13 cellular contexts compared by ENCODE assay signal in genomic region chr5:132873119-132873929, GRCh38. TPM values are rescaled to one million over a fixed set of nuclear protein-coding genes. Genes with fewer than 3 reads are reported as not detected.
DNase-seq lines count a peak whose midpoint lies in the region; ATAC-seq and TF ChIP-seq lines count a peak whose summit lies in the region.
"Had no signal": no experiment of that assay in that cellular context is flagged by ENCODE, and none has a peak within 500 bp of the region (broad histone marks: within the 10 kb centered on the region; RNA-seq: fewer than 3 reads in every experiment).

A gene with protein sequence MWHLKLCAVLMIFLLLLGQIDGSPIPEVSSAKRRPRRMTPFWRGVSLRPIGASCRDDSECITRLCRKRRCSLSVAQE (plus strand): TSS chr5:132873668. CDS start chr5:132873695, 27 bp downstream.

- no peak for DNase-seq in activated naive CD4-positive, alpha-beta T cell treated with anti-CD3 and anti-CD28 coated beads, Interleukin-2, amount 50 U/mL, for 72 hours (ENCODE audit: low spot score in 2 of 2)
- no peak for DNase-seq in activated naive CD4-positive, alpha-beta T cell treated with anti-CD3 and anti-CD28 coated beads for 36 hours
- no peak for DNase-seq in endothelial cell (ENCODE audit: low spot score)
- no peak for DNase-seq in mesothelial cell of epicardium (ENCODE audit: low spot score in 2 of 2, unreplicated experiment in 2 of 2)
- no peak for DNase-seq in type B pancreatic cell (ENCODE audit: extremely low spot score, unreplicated experiment)
- no peak for DNase-seq in GM19238 (ENCODE audit: insufficient read length, low spot score)
- no peak for DNase-seq in glutamatergic neuron
- DNase-seq in GM10266 (ENCODE audit: extremely low spot score): no peak
- DNase-seq: activated CD4-positive, alpha-beta T cell treated with anti-CD3 and anti-CD28 coated beads, Interleukin-2, amount 50 U/mL, for 1 hour; effector memory CD4-positive, alpha-beta T cell; NCI-H774; SK-N-SH had no signal

- intact Hi-C loops in activated naive CD4-positive, alpha-beta T cell treated with anti-CD3 and anti-CD28 coated beads for 36 hours (cut with micrococcal nuclease): no loop called here

- H3K27ac Mint-ChIP-seq in activated naive CD4-positive, alpha-beta T cell treated with anti-CD3 and anti-CD28 coated beads, Interleukin-2, amount 50 U/mL, for 72 hours: peak within 1 kb of the TSS; percentile 39 to 50
- no peak within 1 kb of the TSS for H3K27ac Mint-ChIP-seq in activated naive CD4-positive, alpha-beta T cell treated with anti-CD3 and anti-CD28 coated beads for 36 hours
- H3K27ac Mint-ChIP-seq in endothelial cell (ENCODE audit: unreplicated experiment) (peak within 1 kb of the TSS; percentile 78), mesothelial cell of epicardium (peak within 1 kb of the TSS; percentile 4), type B pancreatic cell (peak within 1 kb of the TSS; percentile 86), glutamatergic neuron (ENCODE audit: unreplicated experiment) (no peak within 1 kb of the TSS)

- no peak for ATAC-seq in activated naive CD4-positive, alpha-beta T cell treated with anti-CD3 and anti-CD28 coated beads, Interleukin-2, amount 50 U/mL, for 72 hours

- no peak for TF ChIP-seq CTCF in endothelial cell (IDR thresholded peaks at IDR 0.05; ENCODE audit: unreplicated experiment)
- TF ChIP-seq CTCF in mesothelial cell of epicardium (IDR thresholded peaks at IDR 0.05; ENCODE audit: unreplicated experiment): no peak
- no peak for TF ChIP-seq CTCF in type B pancreatic cell (conservative IDR thresholded peaks at IDR 0.05)
- no peak for TF ChIP-seq CTCF in glutamatergic neuron (IDR thresholded peaks at IDR 0.05; ENCODE audit: partially characterized antibody, unreplicated experiment)
- TF ChIP-seq CTCF in GM10266 (IDR thresholded peaks at IDR 0.05; ENCODE audit: control insufficient read depth, insufficient read depth, low read depth, missing control alignments): no peak

- no peaks in the 10 kb centered on the region for H3K9me3 Mint-ChIP-seq in activated naive CD4-positive, alpha-beta T cell treated with anti-CD3 and anti-CD28 coated beads, Interleukin-2, amount 50 U/mL, for 72 hours
- no peaks in the 10 kb centered on the region for H3K9me3 Mint-ChIP-seq in activated naive CD4-positive, alpha-beta T cell treated with anti-CD3 and anti-CD28 coated beads for 36 hours
- no peaks in the 10 kb centered on the region for H3K9me3 Mint-ChIP-seq in endothelial cell (ENCODE audit: unreplicated experiment)
- H3K9me3 Mint-ChIP-seq in mesothelial cell of epicardium: no peaks in the 10 kb centered on the region
- H3K9me3 Mint-ChIP-seq in type B pancreatic cell: no peaks in the 10 kb centered on the region
- H3K9me3 Mint-ChIP-seq in glutamatergic neuron (ENCODE audit: unreplicated experiment): peaks cover 6% of the 10 kb centered on the region

- no peak within 1 kb of the TSS for H3K4me3 Mint-ChIP-seq in activated naive CD4-positive, alpha-beta T cell treated with anti-CD3 and anti-CD28 coated beads for 36 hours
- H3K4me3 Mint-ChIP-seq in endothelial cell (ENCODE audit: unreplicated experiment) (peak within 1 kb of the TSS; percentile 42), mesothelial cell of epicardium (no peak within 1 kb of the TSS), type B pancreatic cell (peak within 1 kb of the TSS; percentile 22), glutamatergic neuron (ENCODE audit: unreplicated experiment) (no peak within 1 kb of the TSS)

- peaks cover 5% of the 10 kb centered on the region for H3K4me1 Mint-ChIP-seq in activated naive CD4-positive, alpha-beta T cell treated with anti-CD3 and anti-CD28 coated beads for 36 hours (ENCODE audit: low read depth)
- H3K4me1 Mint-ChIP-seq in endothelial cell (ENCODE audit: unreplicated experiment): no peaks in the 10 kb centered on the region
- peaks cover 10% of the 10 kb centered on the region for H3K4me1 Mint-ChIP-seq in mesothelial cell of epicardium
- peaks cover 21% of the 10 kb centered on the region for H3K4me1 Mint-ChIP-seq in type B pancreatic cell (ENCODE audit: unreplicated experiment)
- no peaks in the 10 kb centered on the region for H3K4me1 Mint-ChIP-seq in glutamatergic neuron (ENCODE audit: low read depth, unreplicated experiment)

- CTCF ChIA-PET in activated naive CD4-positive, alpha-beta T cell treated with anti-CD3 and anti-CD28 coated beads for 36 hours (lab: Charles Lee): interaction anchor here (2.0 kb wide), 1 partner anchor 10 kb away, joined by 6 read pairs; no protein-coding TSS in a partner anchor

- H3K27me3 Mint-ChIP-seq in activated naive CD4-positive, alpha-beta T cell treated with anti-CD3 and anti-CD28 coated beads for 36 hours (ENCODE audit: low read depth): no peaks in the 10 kb centered on the region
- H3K27me3 Mint-ChIP-seq in endothelial cell (ENCODE audit: unreplicated experiment): peaks cover 10% of the 10 kb centered on the region
- no peaks in the 10 kb centered on the region for H3K27me3 Mint-ChIP-seq in mesothelial cell of epicardium (ENCODE audit: low read depth)
- no peaks in the 10 kb centered on the region for H3K27me3 Mint-ChIP-seq in type B pancreatic cell
- peaks cover 2% of the 10 kb centered on the region for H3K27me3 Mint-ChIP-seq in glutamatergic neuron (ENCODE audit: unreplicated experiment)

- H3K36me3 Mint-ChIP-seq in activated naive CD4-positive, alpha-beta T cell treated with anti-CD3 and anti-CD28 coated beads, Interleukin-2, amount 50 U/mL, for 72 hours: peaks cover 3 to 5% of the 10 kb centered on the region in 2 donors
- peaks cover 10% of the 10 kb centered on the region for H3K36me3 Mint-ChIP-seq in activated naive CD4-positive, alpha-beta T cell treated with anti-CD3 and anti-CD28 coated beads for 36 hours (ENCODE audit: low read depth)
- H3K36me3 Mint-ChIP-seq in endothelial cell (ENCODE audit: low read depth, unreplicated experiment): peaks cover 13% of the 10 kb centered on the region
- peaks cover 9% of the 10 kb centered on the region for H3K36me3 Mint-ChIP-seq in mesothelial cell of epicardium
- H3K36me3 Mint-ChIP-seq in type B pancreatic cell: peaks cover 15% of the 10 kb centered on the region
- H3K36me3 Mint-ChIP-seq in glutamatergic neuron (ENCODE audit: unreplicated experiment): no peaks in the 10 kb centered on the region

RNA-seq across cellular contexts. Expression of the gene that starts here (rescaled TPM):
- total RNA-seq in activated naive CD4-positive, alpha-beta T cell treated with anti-CD3 and anti-CD28 coated beads, Interleukin-2, amount 50 U/mL, for 72 hours: 1 to 10 TPM; 1.5 to 3.8 TPM
- 1 to 10 TPM; 1.8 to 2.0 TPM for total RNA-seq in activated naive CD4-positive, alpha-beta T cell treated with anti-CD3 and anti-CD28 coated beads for 36 hours
- total RNA-seq in endothelial cell (ENCODE audit: unreplicated experiment): 0.82 TPM
- 1.9 to 2.6 TPM (median 1.9 TPM) in 3 replicates for total RNA-seq in mesothelial cell of epicardium
- 2.5 and 2.9 TPM in 2 replicates for total RNA-seq in type B pancreatic cell (ENCODE audit: low replicate concordance)
- total RNA-seq in glutamatergic neuron (ENCODE audit: unreplicated experiment): 2.5 TPM
- total RNA-seq: G401 had no signal

Comparison
In these comparisons a context has a peak if more than half of its experiments do, and no peak if none do; other contexts are left out.
1. H3K27ac Mint-ChIP-seq: peak in activated naive CD4-positive, alpha-beta T cell treated with anti-CD3 and anti-CD28 coated beads, Interleukin-2, amount 50 U/mL, for 72 hours (2 of 2), endothelial cell (single experiment), mesothelial cell of epicardium (single experiment) and type B pancreatic cell (single experiment); none in activated naive CD4-positive, alpha-beta T cell treated with anti-CD3 and anti-CD28 coated beads for 36 hours (single experiment) and glutamatergic neuron (single experiment).
2. H3K4me3 Mint-ChIP-seq: peak in endothelial cell (single experiment) and type B pancreatic cell (single experiment); none in activated naive CD4-positive, alpha-beta T cell treated with anti-CD3 and anti-CD28 coated beads for 36 hours (single experiment), mesothelial cell of epicardium (single experiment) and glutamatergic neuron (single experiment).